Comparison of ENCODE assay signal across 14 cellular contexts in genomic region chr6:140980265-140980887, GRCh38.
DNase-seq lines count a peak whose midpoint lies in the region; ATAC-seq, FAIRE-seq and TF ChIP-seq lines count a peak whose summit lies in the region.
"Had no signal": no experiment of that assay in that cellular context is flagged by ENCODE, and none has a peak within 500 bp of the region (broad histone marks: within the 10 kb centered on the region; RNA-seq: fewer than 3 reads in every experiment).

No MANE protein-coding gene starts in this region.

- H3K27ac ChIP-seq in astrocyte (ENCODE audit: low read depth, low read length) (peak overlapping the region; percentile 78), gastroesophageal sphincter (peak overlapping the region; percentile 47 to 73 (median 68)), dorsolateral prefrontal cortex (peak overlapping the region in 1 of 59 donors; percentile 26)

- no peak for TF ChIP-seq EP300 in gastroesophageal sphincter (IDR thresholded peaks at IDR 0.05)

- TF ChIP-seq POLR2A in gastroesophageal sphincter (IDR thresholded peaks at IDR 0.05): no peak

- H3K27me3 ChIP-seq in astrocyte (ENCODE audit: insufficient read depth, low read length) (no peaks in the 10 kb centered on the region), gastroesophageal sphincter (no peaks in the 10 kb centered on the region), dorsolateral prefrontal cortex (no peaks in the 10 kb centered on the region)

- peaks cover 15% of the 10 kb centered on the region for H3K4me1 ChIP-seq in astrocyte (ENCODE audit: insufficient read depth, low read length)
- H3K4me1 ChIP-seq in gastroesophageal sphincter: peaks cover 7 to 39% (median 15%) of the 10 kb centered on the region in 3 donors

- intact Hi-C loops in dorsolateral prefrontal cortex (cut with DNase I): no loop called here

- no peak overlapping the region for H3K4me3 ChIP-seq in astrocyte (ENCODE audit: insufficient read depth, low read depth, low read length)
- no peak overlapping the region for H3K4me3 ChIP-seq in gastroesophageal sphincter
- H3K4me3 ChIP-seq in dorsolateral prefrontal cortex: no peak overlapping the region

- H3K79me2 ChIP-seq in astrocyte (ENCODE audit: insufficient read depth, low read length): no peaks in the 10 kb centered on the region

- no peak for FAIRE-seq in astrocyte (lab: Jason Lieb, UNC)

- H3K4me3 Mint-ChIP-seq in astrocyte (ENCODE audit: unreplicated experiment): no peak overlapping the region
- H3K4me3 Mint-ChIP-seq in activated CD4-positive, alpha-beta memory T cell treated with anti-CD3 and anti-CD28 coated beads, Interleukin-2, amount 10 ng/mL, durations not matched to agents 7 days and 5 days: no peak overlapping the region
- H3K4me3 Mint-ChIP-seq: activated CD4-positive, alpha-beta T cell treated with anti-CD3 and anti-CD28 coated beads, Interleukin-2, amount 10 ng/mL, durations not matched to agents 24 days and 14 days; activated T-cell treated with anti-CD3 and anti-CD28 coated beads, Interleukin-2, amount 50 U/mL, for 4 hours; IgD-negative memory B cell; T-helper 2 cell treated with Interferon-gamma antibody and Interleukin-4, amounts not matched to agents 5 μg/mL and 100 μg/mL, for 36 hours had no signal

- peak overlapping the region; percentile 45 for H3K9ac ChIP-seq in astrocyte (ENCODE audit: low read length)

- CTCF ChIA-PET in activated CD4-positive, alpha-beta memory T cell treated with anti-CD3 and anti-CD28 coated beads, Interleukin-2, amount 10 ng/mL, durations not matched to agents 7 days and 5 days (lab: Charles Lee): no interaction called here

- H3K27me3 Mint-ChIP-seq in astrocyte (ENCODE audit: low read depth, unreplicated experiment): no peaks in the 10 kb centered on the region
- H3K27me3 Mint-ChIP-seq in activated CD4-positive, alpha-beta memory T cell treated with anti-CD3 and anti-CD28 coated beads, Interleukin-2, amount 10 ng/mL, durations not matched to agents 7 days and 5 days: no peaks in the 10 kb centered on the region
- H3K27me3 Mint-ChIP-seq: activated CD4-positive, alpha-beta T cell treated with anti-CD3 and anti-CD28 coated beads, Interleukin-2, amount 10 ng/mL, durations not matched to agents 24 days and 14 days; IgD-negative memory B cell had no signal

- TF ChIP-seq CTCF in astrocyte (IDR thresholded peaks at IDR 0.05; ENCODE audit: insufficient read depth, low read depth, low read length): no peak
- TF ChIP-seq CTCF in gastroesophageal sphincter (IDR thresholded peaks at IDR 0.05): no peak
- TF ChIP-seq CTCF in dorsolateral prefrontal cortex (IDR thresholded peaks at IDR 0.05 in 54 of 56, conservative IDR thresholded peaks at IDR 0.05 in 2 of 56; ENCODE audit: low read depth in 1 of 56, partially characterized antibody in 56 of 56): no peak

- DNase-seq in DMS114 treated with DMSO at 0.1 percent for 48 hours (lab: John Stamatoyannopoulos, UW; ENCODE audit: unreplicated experiment) (peak; percentile 31), astrocyte (ENCODE audit: low read depth) (peak; percentile 14), renal cortical epithelial cell (ENCODE audit: low read depth) (peak; percentile 53), dorsolateral prefrontal cortex (no peak), DMS79 treated with DMSO at 0.1 percent for 48 hours (lab: John Stamatoyannopoulos, UW) (no peak)
- DNase-seq in activated naive CD4-positive, alpha-beta T cell (lab: John Stamatoyannopoulos, UW): no peak
- no peak for DNase-seq in activated CD4-positive, alpha-beta memory T cell treated with anti-CD3 and anti-CD28 coated beads, Interleukin-2, amount 10 ng/mL, durations not matched to agents 7 days and 5 days
- DNase-seq: activated CD4-positive, alpha-beta T cell treated with anti-CD3 and anti-CD28 coated beads, Interleukin-2, amount 10 ng/mL, durations not matched to agents 24 days and 14 days; activated T-cell treated with anti-CD3 and anti-CD28 coated beads, Interleukin-2, amount 50 U/mL, for 4 hours; NCI-H1105; NCI-H446 had no signal

- H3K36me3 ChIP-seq in astrocyte (ENCODE audit: insufficient read depth, low read length) (no peaks in the 10 kb centered on the region), gastroesophageal sphincter (no peaks in the 10 kb centered on the region)

- H3K36me3 Mint-ChIP-seq in astrocyte (ENCODE audit: low read depth, unreplicated experiment): no peaks in the 10 kb centered on the region
- no peaks in the 10 kb centered on the region for H3K36me3 Mint-ChIP-seq in activated CD4-positive, alpha-beta memory T cell treated with anti-CD3 and anti-CD28 coated beads, Interleukin-2, amount 10 ng/mL, durations not matched to agents 7 days and 5 days (ENCODE audit: low read depth)
- H3K36me3 Mint-ChIP-seq: IgD-negative memory B cell had no signal

- no peaks in the 10 kb centered on the region for H3K9me3 Mint-ChIP-seq in astrocyte (ENCODE audit: unreplicated experiment)
- H3K9me3 Mint-ChIP-seq in activated CD4-positive, alpha-beta memory T cell treated with anti-CD3 and anti-CD28 coated beads, Interleukin-2, amount 10 ng/mL, durations not matched to agents 7 days and 5 days: no peaks in the 10 kb centered on the region
- H3K9me3 Mint-ChIP-seq: activated CD4-positive, alpha-beta T cell treated with anti-CD3 and anti-CD28 coated beads, Interleukin-2, amount 10 ng/mL, durations not matched to agents 24 days and 14 days; activated T-cell treated with anti-CD3 and anti-CD28 coated beads, Interleukin-2, amount 50 U/mL, for 4 hours; IgD-negative memory B cell; T-helper 2 cell treated with Interferon-gamma antibody and Interleukin-4, amounts not matched to agents 5 μg/mL and 100 μg/mL, for 36 hours had no signal

- H3K9me3 ChIP-seq in astrocyte (ENCODE audit: insufficient read depth, low read depth, low read length) (no peaks in the 10 kb centered on the region), gastroesophageal sphincter (no peaks in the 10 kb centered on the region)

- no peaks in the 10 kb centered on the region for H4K20me1 ChIP-seq in astrocyte (ENCODE audit: insufficient read depth, low read length)

- WGBS in gastroesophageal sphincter (ENCODE audit: low coverage in 1 of 2), 2 donors: 67 to 75% methylated on average over 6 of the region's 6 CpGs

- POLR2A ChIA-PET in activated CD4-positive, alpha-beta memory T cell treated with anti-CD3 and anti-CD28 coated beads, Interleukin-2, amount 10 ng/mL, durations not matched to agents 7 days and 5 days (lab: Charles Lee): no interaction called here

- peaks cover 13% of the 10 kb centered on the region for H3K4me1 Mint-ChIP-seq in astrocyte (ENCODE audit: low read depth, unreplicated experiment)
- H3K4me1 Mint-ChIP-seq in activated CD4-positive, alpha-beta memory T cell treated with anti-CD3 and anti-CD28 coated beads, Interleukin-2, amount 10 ng/mL, durations not matched to agents 7 days and 5 days: no peaks in the 10 kb centered on the region
- H3K4me1 Mint-ChIP-seq: activated CD4-positive, alpha-beta T cell treated with anti-CD3 and anti-CD28 coated beads, Interleukin-2, amount 10 ng/mL, durations not matched to agents 24 days and 14 days; IgD-negative memory B cell had no signal

- H3K4me2 ChIP-seq in astrocyte (ENCODE audit: low read length): peak overlapping the region; percentile 71

- H3K27ac Mint-ChIP-seq in astrocyte (ENCODE audit: unreplicated experiment): peak overlapping the region; percentile 2
- no peak overlapping the region for H3K27ac Mint-ChIP-seq in activated CD4-positive, alpha-beta memory T cell treated with anti-CD3 and anti-CD28 coated beads, Interleukin-2, amount 10 ng/mL, durations not matched to agents 7 days and 5 days
- H3K27ac Mint-ChIP-seq: activated CD4-positive, alpha-beta T cell treated with anti-CD3 and anti-CD28 coated beads, Interleukin-2, amount 10 ng/mL, durations not matched to agents 24 days and 14 days; IgD-negative memory B cell; T-helper 2 cell treated with Interferon-gamma antibody and Interleukin-4, amounts not matched to agents 5 μg/mL and 100 μg/mL, for 36 hours had no signal

- H2AFZ ChIP-seq in astrocyte (ENCODE audit: low read depth, low read length): no peak overlapping the region

- peak; percentile 5 for ATAC-seq in gastroesophageal sphincter
- ATAC-seq: activated T-cell treated with anti-CD3 and anti-CD28 coated beads, Interleukin-2, amount 50 U/mL, for 4 hours had no signal

Comparison
In these comparisons a context has a peak if more than half of its experiments do, and no peak if none do; other contexts are left out.
1. DNase-seq: peak in DMS114 treated with DMSO at 0.1 percent for 48 hours (single experiment), astrocyte (single experiment) and renal cortical epithelial cell (single experiment); none in activated naive CD4-positive, alpha-beta T cell (0 of 4), dorsolateral prefrontal cortex (0 of 10), DMS79 treated with DMSO at 0.1 percent for 48 hours (single experiment) and activated CD4-positive, alpha-beta memory T cell treated with anti-CD3 and anti-CD28 coated beads, Interleukin-2, amount 10 ng/mL, durations not matched to agents 7 days and 5 days (single experiment).